ENCODE assay signal across 8 cellular contexts in genomic region chr14:36661506-36662257, GRCh38. TPM values are rescaled to one million over a fixed set of nuclear protein-coding genes. Genes with fewer than 3 reads are reported as not detected.
DNase-seq lines count a peak whose midpoint lies in the region; ATAC-seq, FAIRE-seq and TF ChIP-seq lines count a peak whose summit lies in the region.

Gene PAX9 (plus strand): TSS chr14:36661860. CDS start chr14:36662090, 230 bp downstream.

- H3K9me3 Mint-ChIP-seq in chondrocyte (ENCODE audit: low read depth): no peaks in the 10 kb centered on the region

- no peak for TF ChIP-seq POLR2A in HepG2 (IDR thresholded peaks at IDR 0.05; ENCODE audit: insufficient read depth in 1 of 2, low read depth in 2 of 2, low read length in 2 of 2)

- ATAC-seq in GM21423 (IDR thresholded peaks at IDR 0.05; ENCODE audit: unreplicated experiment) (peak; percentile 76), HepG2 (peak; percentile 69)

- peaks cover 33% of the 10 kb centered on the region for H3K36me3 ChIP-seq in KOPT-K1 (ENCODE audit: insufficient read depth, low read length)
- H3K36me3 ChIP-seq in HepG2 (replicated peaks in 1 of 2; ENCODE audit: control insufficient read depth in 1 of 2, insufficient read depth in 2 of 2, low read length in 2 of 2): no peaks in the 10 kb centered on the region
- H3K36me3 ChIP-seq in stomach smooth muscle (ENCODE audit: control insufficient read depth in 2 of 2, insufficient read depth in 2 of 2, low read length in 2 of 2): no peaks in the 10 kb centered on the region

- H3K79me2 ChIP-seq in HepG2 (ENCODE audit: insufficient read depth, low read length): no peaks in the 10 kb centered on the region

- TF ChIP-seq CTCF in chondrocyte (IDR thresholded peaks at IDR 0.05): no peak
- no peak for TF ChIP-seq CTCF in HepG2 (CRISPR knock-in tag; IDR thresholded peaks at IDR 0.05)

- H3K9ac ChIP-seq in HepG2 (ENCODE audit: insufficient read depth, low read depth, low read length): no peak within 1 kb of the TSS
- no peak within 1 kb of the TSS for H3K9ac ChIP-seq in stomach smooth muscle (ENCODE audit: low read length in 2 of 2)

- POLR2A ChIA-PET in HepG2 (lab: Yijun Ruan, JAX): no interaction called here

- no peak for FAIRE-seq in HepG2 (lab: Jason Lieb, UNC)

- CTCF ChIA-PET in HepG2 (lab: Yijun Ruan, JAX; ENCODE audit: low intra/inter-chr PET ratio, low total read pairs): no interaction called here

- TF ChIP-seq EP300 in HepG2 (IDR thresholded peaks at IDR 0.05; ENCODE audit: low read depth in 2 of 2, low read length in 2 of 2): no peak
- no peak for TF ChIP-seq EP300 in HepG2 (CRISPR knock-in tag; IDR thresholded peaks at IDR 0.05; ENCODE audit: borderline replicate concordance)

- peaks cover 2% of the 10 kb centered on the region; the same call in 1 of the 2 replicates for H4K20me1 ChIP-seq in HepG2 (ENCODE audit: insufficient read depth, low read length)

- peak within 1 kb of the TSS; percentile 65 for H3K4me3 Mint-ChIP-seq in chondrocyte (ENCODE audit: unreplicated experiment)

- peak within 1 kb of the TSS in 1 of 3 experiments; percentile 49; a peak in 2 of 6 replicates for H3K4me3 ChIP-seq in HepG2 (replicated peaks in 1 of 3; ENCODE audit: insufficient read depth in 1 of 3, low read depth in 2 of 3, low read length in 3 of 3)
- peak within 1 kb of the TSS; percentile 52 to 65 for H3K4me3 ChIP-seq in stomach smooth muscle (ENCODE audit: low read length in 2 of 2)

- intact Hi-C loops in HepG2 (cut with micrococcal nuclease; ENCODE audit: unreplicated experiment): no loop called here

- H3K36me3 Mint-ChIP-seq in chondrocyte (ENCODE audit: low read depth): peaks cover 5% of the 10 kb centered on the region

- no peak within 1 kb of the TSS for H2AFZ ChIP-seq in HepG2 (ENCODE audit: low read length)

- H3K4me1 Mint-ChIP-seq in chondrocyte (ENCODE audit: low read depth): peaks cover 42% of the 10 kb centered on the region

- WGBS in HepG2 (ENCODE audit: low lambda C conversion rate): 27% methylated on average over 44 of the region's 44 CpGs

- H3K4me2 ChIP-seq in HepG2 (ENCODE audit: low read depth, low read length): peak within 1 kb of the TSS; percentile 44

- BruUV-seq in HepG2 (replicated peaks; lab: Mats Ljungman, UMichigan): no TSS peak

- H3K27ac Mint-ChIP-seq in chondrocyte (ENCODE audit: unreplicated experiment): no peak within 1 kb of the TSS

- H3K9me3 ChIP-seq in KOPT-K1 (ENCODE audit: insufficient read depth, low read length, poor library complexity, severe bottlenecking) (no peaks in the 10 kb centered on the region), HepG2 (ENCODE audit: low read length) (no peaks in the 10 kb centered on the region), stomach smooth muscle (ENCODE audit: control insufficient read depth in 2 of 2, low read length in 2 of 2) (no peaks in the 10 kb centered on the region)

- H3K4me1 ChIP-seq in HepG2 (ENCODE audit: insufficient read depth, low read length) (peaks cover 14% of the 10 kb centered on the region), stomach smooth muscle (ENCODE audit: control insufficient read depth, insufficient read depth, low read length) (peaks cover 40% of the 10 kb centered on the region)

- in situ Hi-C loops in HepG2 (cut with HindIII; ENCODE audit: extremely low pct_ligation_motif_present, low pct_unique_long_range_greater_than_20kb): no loop called here

- H3K27me3 ChIP-seq in HepG2 (ENCODE audit: control insufficient read depth in 1 of 2, insufficient read depth in 2 of 2, low read length in 2 of 2): peaks cover 50 to 94% of the 10 kb centered on the region in 2 experiments
- H3K27me3 ChIP-seq in stomach smooth muscle (ENCODE audit: control insufficient read depth in 1 of 2, insufficient read depth in 2 of 2, low read length in 2 of 2): peaks cover 92 to 98% of the 10 kb centered on the region in 2 donors

- H3K27me3 Mint-ChIP-seq in chondrocyte (ENCODE audit: low read depth): peaks cover 92% of the 10 kb centered on the region

- H3K27ac ChIP-seq in KOPT-K1 (ENCODE audit: low read depth, low read length, poor library complexity, severe bottlenecking) (peak within 1 kb of the TSS; percentile 65), HepG2 (ENCODE audit: extremely low read length, insufficient read depth, low read length) (no peak within 1 kb of the TSS), stomach smooth muscle (ENCODE audit: low read length) (no peak within 1 kb of the TSS)

- no peak for TF ChIP-seq RAD21 in HepG2 (CRISPR knock-in tag; IDR thresholded peaks at IDR 0.05)

- DNase-seq in DMS114 treated with DMSO at 0.1 percent for 48 hours (lab: John Stamatoyannopoulos, UW; ENCODE audit: unreplicated experiment) (peak; percentile 69), RKO (ENCODE audit: low spot score) (peak; percentile 93), chondrocyte (ENCODE audit: low spot score) (no peak), HepG2 (ENCODE audit: low spot score) (peak; percentile 39), mesenteric fat pad (ENCODE audit: low spot score) (no peak)

TF ChIP-seq in HepG2, 621 proteins besides CTCF, POLR2A, EP300 and RAD21 (continues in another document):
- no peak for TF ChIP-seq MEIS1 (CRISPR knock-in tag; IDR thresholded peaks at IDR 0.05; ENCODE audit: borderline replicate concordance)
- 0 out of 2 replicates have a peak, but pooled peaks have one; percentile 12 for TF ChIP-seq ZNF224 (CRISPR knock-in tag; IDR thresholded peaks at IDR 0.05)
- TF ChIP-seq SP2 (CRISPR knock-in tag; IDR thresholded peaks at IDR 0.05): peak; percentile 71
- TF ChIP-seq ETV6 (CRISPR knock-in tag; conservative IDR thresholded peaks at IDR 0.05): 0 out of 2 replicates have a peak, but pooled peaks have one; percentile 34
- TF ChIP-seq ZNF598 (CRISPR knock-in tag; IDR thresholded peaks at IDR 0.05; ENCODE audit: borderline replicate concordance): no peak
- no peak for TF ChIP-seq IRF1 (CRISPR knock-in tag; IDR thresholded peaks at IDR 0.05; ENCODE audit: low read depth)
- TF ChIP-seq GABPB1 (CRISPR knock-in tag; IDR thresholded peaks at IDR 0.05): peak; percentile 85
- TF ChIP-seq ELF1 (CRISPR knock-in tag; IDR thresholded peaks at IDR 0.05): no peak
- TF ChIP-seq NFYB (CRISPR knock-in tag; IDR thresholded peaks at IDR 0.05): peak; percentile 71
- TF ChIP-seq MAFK (conservative IDR thresholded peaks at IDR 0.05 in 1 of 2, IDR thresholded peaks at IDR 0.05 in 1 of 2; ENCODE audit: low read length in 2 of 2): peak; percentile 44 to 64; a peak in 3 of 4 replicates
- no peak for TF ChIP-seq MYC (CRISPR knock-in tag; IDR thresholded peaks at IDR 0.05; ENCODE audit: borderline replicate concordance)
- TF ChIP-seq, protein P1, sequence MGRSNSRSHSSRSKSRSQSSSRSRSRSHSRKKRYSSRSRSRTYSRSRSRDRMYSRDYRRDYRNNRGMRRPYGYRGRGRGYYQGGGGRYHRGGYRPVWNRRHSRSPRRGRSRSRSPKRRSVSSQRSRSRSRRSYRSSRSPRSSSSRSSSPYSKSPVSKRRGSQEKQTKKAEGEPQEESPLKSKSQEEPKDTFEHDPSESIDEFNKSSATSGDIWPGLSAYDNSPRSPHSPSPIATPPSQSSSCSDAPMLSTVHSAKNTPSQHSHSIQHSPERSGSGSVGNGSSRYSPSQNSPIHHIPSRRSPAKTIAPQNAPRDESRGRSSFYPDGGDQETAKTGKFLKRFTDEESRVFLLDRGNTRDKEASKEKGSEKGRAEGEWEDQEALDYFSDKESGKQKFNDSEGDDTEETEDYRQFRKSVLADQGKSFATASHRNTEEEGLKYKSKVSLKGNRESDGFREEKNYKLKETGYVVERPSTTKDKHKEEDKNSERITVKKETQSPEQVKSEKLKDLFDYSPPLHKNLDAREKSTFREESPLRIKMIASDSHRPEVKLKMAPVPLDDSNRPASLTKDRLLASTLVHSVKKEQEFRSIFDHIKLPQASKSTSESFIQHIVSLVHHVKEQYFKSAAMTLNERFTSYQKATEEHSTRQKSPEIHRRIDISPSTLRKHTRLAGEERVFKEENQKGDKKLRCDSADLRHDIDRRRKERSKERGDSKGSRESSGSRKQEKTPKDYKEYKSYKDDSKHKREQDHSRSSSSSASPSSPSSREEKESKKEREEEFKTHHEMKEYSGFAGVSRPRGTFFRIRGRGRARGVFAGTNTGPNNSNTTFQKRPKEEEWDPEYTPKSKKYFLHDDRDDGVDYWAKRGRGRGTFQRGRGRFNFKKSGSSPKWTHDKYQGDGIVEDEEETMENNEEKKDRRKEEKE (IDR thresholded peaks at IDR 0.05): no peak

RNA-seq across cellular contexts. Expression of gene PAX9, which starts in this region (rescaled TPM):
- total RNA-seq in chondrocyte (0.17 to 0.28 TPM in 2 of 3 replicates, not detected in the other), HepG2 (2016; rRNA removed; fragmentation: Illumina TruSeq; extraction: Trizol) (not detected in 2 replicates), mesenteric fat pad (not detected)
- not detected in 2 replicates for total RNA-seq in HepG2 (2016; cell fraction: cytosol; rRNA removed; fragmentation: Illumina TruSeq; extraction: Trizol; ENCODE audit: low read depth)
- total RNA-seq in HepG2 (2016; cell fraction: insoluble cytoplasmic fraction; rRNA removed; fragmentation: Illumina TruSeq; extraction: Trizol): not detected in 2 replicates
- total RNA-seq in HepG2 (2016; cell fraction: membrane; rRNA removed; fragmentation: Illumina TruSeq; extraction: Trizol): not detected in 2 replicates
- not detected in 2 replicates for total RNA-seq in HepG2 (2016; cell fraction: nucleus; rRNA removed; fragmentation: Illumina TruSeq; extraction: Trizol)
- 0.03 TPM in 2 replicates for polyA plus RNA-seq in HepG2 (2011; rRNA removed)
- polyA plus RNA-seq in HepG2 (2011; cell fraction: cytosol; rRNA removed): not detected in 2 replicates
- polyA plus RNA-seq in HepG2 (2011; cell fraction: nucleus; rRNA removed): 0.24 TPM in 1 of 2 replicates, not detected in the other
- polyA plus RNA-seq in HepG2 (2012): 0.04 and 0.09 TPM in 2 replicates
- polyA plus RNA-seq in HepG2 (2016; cell fraction: cytosol; fragmentation: Illumina TruSeq; extraction: Trizol; ENCODE audit: low read depth): not detected in 2 replicates
- not detected in 2 replicates for polyA plus RNA-seq in HepG2 (2016; cell fraction: insoluble cytoplasmic fraction; fragmentation: Illumina TruSeq; extraction: Trizol; ENCODE audit: low read depth)
- not detected in 2 replicates for polyA plus RNA-seq in HepG2 (2016; cell fraction: membrane; fragmentation: Illumina TruSeq; extraction: Trizol; ENCODE audit: low read depth)
- not detected in 2 replicates for polyA plus RNA-seq in HepG2 (2016; cell fraction: nucleus; fragmentation: Illumina TruSeq; extraction: Trizol; ENCODE audit: insufficient read depth, low read depth)
- polyA minus RNA-seq in HepG2 (2011; rRNA and poly(A)+ RNA removed; ENCODE audit: low replicate concordance): 2.0 TPM in 1 of 2 replicates, not detected in the other
- polyA minus RNA-seq in HepG2 (2011; cell fraction: cytosol; rRNA and poly(A)+ RNA removed): not detected in 2 replicates
- polyA minus RNA-seq in HepG2 (2011; cell fraction: nucleus; rRNA and poly(A)+ RNA removed): 0.13 TPM in 1 of 2 replicates, not detected in the other

Comparison
In these comparisons a context has a peak if more than half of its experiments do, and no peak if none do; other contexts are left out.
1. DNase-seq: peak in DMS114 treated with DMSO at 0.1 percent for 48 hours (single experiment), RKO (single experiment) and HepG2 (single experiment); none in chondrocyte (single experiment) and mesenteric fat pad (single experiment).